ENCODE assay signal across 1 cellular context in genomic region chr2:224151161-224151560, GRCh38.
TF ChIP-seq lines count a peak whose summit lies in the region.

No MANE protein-coding gene starts in this region.

TF ChIP-seq in HepG2, 621 proteins besides CTCF, POLR2A, EP300 and RAD21 (continued from another document and continues in another):
- TF ChIP-seq, protein P1, sequence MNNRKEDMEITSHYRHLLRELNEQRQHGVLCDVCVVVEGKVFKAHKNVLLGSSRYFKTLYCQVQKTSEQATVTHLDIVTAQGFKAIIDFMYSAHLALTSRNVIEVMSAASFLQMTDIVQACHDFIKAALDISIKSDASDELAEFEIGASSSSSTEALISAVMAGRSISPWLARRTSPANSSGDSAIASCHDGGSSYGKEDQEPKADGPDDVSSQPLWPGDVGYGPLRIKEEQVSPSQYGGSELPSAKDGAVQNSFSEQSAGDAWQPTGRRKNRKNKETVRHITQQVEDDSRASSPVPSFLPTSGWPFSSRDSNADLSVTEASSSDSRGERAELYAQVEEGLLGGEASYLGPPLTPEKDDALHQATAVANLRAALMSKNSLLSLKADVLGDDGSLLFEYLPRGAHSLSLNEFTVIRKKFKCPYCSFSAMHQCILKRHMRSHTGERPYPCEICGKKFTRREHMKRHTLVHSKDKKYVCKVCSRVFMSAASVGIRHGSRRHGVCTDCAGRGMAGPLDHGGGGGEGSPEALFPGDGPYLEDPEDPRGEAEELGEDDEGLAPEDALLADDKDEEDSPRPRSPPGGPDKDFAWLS (CRISPR knock-in tag; IDR thresholded peaks at IDR 0.05; ENCODE audit: borderline replicate concordance): no peak
- no peak for TF ChIP-seq ZNF850 (CRISPR knock-in tag; conservative IDR thresholded peaks at IDR 0.05)
- no peak for TF ChIP-seq ZNF101 (CRISPR knock-in tag; IDR thresholded peaks at IDR 0.05; ENCODE audit: borderline replicate concordance, low read depth)
- TF ChIP-seq ELF1 (CRISPR knock-in tag; IDR thresholded peaks at IDR 0.05): no peak
- no peak for TF ChIP-seq TMF1 (CRISPR knock-in tag; IDR thresholded peaks at IDR 0.05; ENCODE audit: low read depth)
- TF ChIP-seq FOXK2 (IDR thresholded peaks at IDR 0.05): no peak
- TF ChIP-seq RXRA (CRISPR knock-in tag; IDR thresholded peaks at IDR 0.05): no peak
- TF ChIP-seq, protein P2, sequence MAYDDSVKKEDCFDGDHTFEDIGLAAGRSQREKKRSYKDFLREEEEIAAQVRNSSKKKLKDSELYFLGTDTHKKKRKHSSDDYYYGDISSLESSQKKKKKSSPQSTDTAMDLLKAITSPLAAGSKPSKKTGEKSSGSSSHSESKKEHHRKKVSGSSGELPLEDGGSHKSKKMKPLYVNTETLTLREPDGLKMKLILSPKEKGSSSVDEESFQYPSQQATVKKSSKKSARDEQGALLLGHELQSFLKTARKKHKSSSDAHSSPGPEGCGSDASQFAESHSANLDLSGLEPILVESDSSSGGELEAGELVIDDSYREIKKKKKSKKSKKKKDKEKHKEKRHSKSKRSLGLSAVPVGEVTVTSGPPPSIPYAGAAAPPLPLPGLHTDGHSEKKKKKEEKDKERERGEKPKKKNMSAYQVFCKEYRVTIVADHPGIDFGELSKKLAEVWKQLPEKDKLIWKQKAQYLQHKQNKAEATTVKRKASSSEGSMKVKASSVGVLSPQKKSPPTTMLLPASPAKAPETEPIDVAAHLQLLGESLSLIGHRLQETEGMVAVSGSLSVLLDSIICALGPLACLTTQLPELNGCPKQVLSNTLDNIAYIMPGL (CRISPR knock-in tag; IDR thresholded peaks at IDR 0.05; ENCODE audit: borderline replicate concordance in 1 of 2, low read depth in 1 of 2): no peak
- TF ChIP-seq, protein P3, sequence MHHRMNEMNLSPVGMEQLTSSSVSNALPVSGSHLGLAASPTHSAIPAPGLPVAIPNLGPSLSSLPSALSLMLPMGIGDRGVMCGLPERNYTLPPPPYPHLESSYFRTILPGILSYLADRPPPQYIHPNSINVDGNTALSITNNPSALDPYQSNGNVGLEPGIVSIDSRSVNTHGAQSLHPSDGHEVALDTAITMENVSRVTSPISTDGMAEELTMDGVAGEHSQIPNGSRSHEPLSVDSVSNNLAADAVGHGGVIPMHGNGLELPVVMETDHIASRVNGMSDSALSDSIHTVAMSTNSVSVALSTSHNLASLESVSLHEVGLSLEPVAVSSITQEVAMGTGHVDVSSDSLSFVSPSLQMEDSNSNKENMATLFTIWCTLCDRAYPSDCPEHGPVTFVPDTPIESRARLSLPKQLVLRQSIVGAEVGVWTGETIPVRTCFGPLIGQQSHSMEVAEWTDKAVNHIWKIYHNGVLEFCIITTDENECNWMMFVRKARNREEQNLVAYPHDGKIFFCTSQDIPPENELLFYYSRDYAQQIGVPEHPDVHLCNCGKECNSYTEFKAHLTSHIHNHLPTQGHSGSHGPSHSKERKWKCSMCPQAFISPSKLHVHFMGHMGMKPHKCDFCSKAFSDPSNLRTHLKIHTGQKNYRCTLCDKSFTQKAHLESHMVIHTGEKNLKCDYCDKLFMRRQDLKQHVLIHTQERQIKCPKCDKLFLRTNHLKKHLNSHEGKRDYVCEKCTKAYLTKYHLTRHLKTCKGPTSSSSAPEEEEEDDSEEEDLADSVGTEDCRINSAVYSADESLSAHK (CRISPR knock-in tag; IDR thresholded peaks at IDR 0.05; ENCODE audit: borderline replicate concordance): no peak
- no peak for TF ChIP-seq RFX1 (IDR thresholded peaks at IDR 0.05)
- no peak for TF ChIP-seq GPN1 (CRISPR knock-in tag; IDR thresholded peaks at IDR 0.05; ENCODE audit: borderline replicate concordance)
- TF ChIP-seq FOXA1 (IDR thresholded peaks at IDR 0.05): no peak
- peak; percentile 52 for TF ChIP-seq FOXA1 (CRISPR knock-in tag; IDR thresholded peaks at IDR 0.05)
- no peak for TF ChIP-seq ADNP (CRISPR knock-in tag; IDR thresholded peaks at IDR 0.05)
- no peak for TF ChIP-seq TEAD2 (CRISPR knock-in tag; IDR thresholded peaks at IDR 0.05)
- TF ChIP-seq ZBTB44 (CRISPR knock-in tag; IDR thresholded peaks at IDR 0.05): no peak
- TF ChIP-seq RBM39 (IDR thresholded peaks at IDR 0.05; ENCODE audit: low read depth, low read length, poor library complexity, severe bottlenecking): no peak
- TF ChIP-seq ATF7 (IDR thresholded peaks at IDR 0.05): 0 out of 2 replicates have a peak, but pooled peaks have one; percentile 4
- TF ChIP-seq ATF7 (CRISPR knock-in tag; IDR thresholded peaks at IDR 0.05): no peak
- TF ChIP-seq ZFP90 (CRISPR knock-in tag; IDR thresholded peaks at IDR 0.05; ENCODE audit: borderline replicate concordance): no peak
- peak; percentile 89 for TF ChIP-seq FOSL2 (CRISPR knock-in tag; IDR thresholded peaks at IDR 0.05)
- TF ChIP-seq STAG1 (CRISPR knock-in tag; IDR thresholded peaks at IDR 0.05): no peak
- no peak for TF ChIP-seq SIN3B (IDR thresholded peaks at IDR 0.05; ENCODE audit: low read length)
- TF ChIP-seq SOX6 (IDR thresholded peaks at IDR 0.05): no peak
- peak; percentile 70; the same call in 1 of the 2 replicates for TF ChIP-seq SOX6 (CRISPR knock-in tag; IDR thresholded peaks at IDR 0.05)
- peak; percentile 73; the same call in 1 of the 2 replicates for TF ChIP-seq RXRB (CRISPR knock-in tag; IDR thresholded peaks at IDR 0.05; ENCODE audit: borderline replicate concordance)
- no peak for TF ChIP-seq TIGD3 (CRISPR knock-in tag; IDR thresholded peaks at IDR 0.05; ENCODE audit: borderline replicate concordance)
- TF ChIP-seq ZNF761 (CRISPR knock-in tag; conservative IDR thresholded peaks at IDR 0.05): no peak
- no peak for TF ChIP-seq ZFYVE20 (CRISPR knock-in tag; IDR thresholded peaks at IDR 0.05; ENCODE audit: borderline replicate concordance, low read depth)
- no peak for TF ChIP-seq ZBTB42 (CRISPR knock-in tag; IDR thresholded peaks at IDR 0.05)
- TF ChIP-seq ISL2 (CRISPR knock-in tag; IDR thresholded peaks at IDR 0.05): 0 out of 2 replicates have a peak, but pooled peaks have one; percentile 25
- TF ChIP-seq, protein P4, sequence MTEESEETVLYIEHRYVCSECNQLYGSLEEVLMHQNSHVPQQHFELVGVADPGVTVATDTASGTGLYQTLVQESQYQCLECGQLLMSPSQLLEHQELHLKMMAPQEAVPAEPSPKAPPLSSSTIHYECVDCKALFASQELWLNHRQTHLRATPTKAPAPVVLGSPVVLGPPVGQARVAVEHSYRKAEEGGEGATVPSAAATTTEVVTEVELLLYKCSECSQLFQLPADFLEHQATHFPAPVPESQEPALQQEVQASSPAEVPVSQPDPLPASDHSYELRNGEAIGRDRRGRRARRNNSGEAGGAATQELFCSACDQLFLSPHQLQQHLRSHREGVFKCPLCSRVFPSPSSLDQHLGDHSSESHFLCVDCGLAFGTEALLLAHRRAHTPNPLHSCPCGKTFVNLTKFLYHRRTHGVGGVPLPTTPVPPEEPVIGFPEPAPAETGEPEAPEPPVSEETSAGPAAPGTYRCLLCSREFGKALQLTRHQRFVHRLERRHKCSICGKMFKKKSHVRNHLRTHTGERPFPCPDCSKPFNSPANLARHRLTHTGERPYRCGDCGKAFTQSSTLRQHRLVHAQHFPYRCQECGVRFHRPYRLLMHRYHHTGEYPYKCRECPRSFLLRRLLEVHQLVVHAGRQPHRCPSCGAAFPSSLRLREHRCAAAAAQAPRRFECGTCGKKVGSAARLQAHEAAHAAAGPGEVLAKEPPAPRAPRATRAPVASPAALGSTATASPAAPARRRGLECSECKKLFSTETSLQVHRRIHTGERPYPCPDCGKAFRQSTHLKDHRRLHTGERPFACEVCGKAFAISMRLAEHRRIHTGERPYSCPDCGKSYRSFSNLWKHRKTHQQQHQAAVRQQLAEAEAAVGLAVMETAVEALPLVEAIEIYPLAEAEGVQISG (CRISPR knock-in tag; IDR thresholded peaks at IDR 0.05): no peak
- TF ChIP-seq ZNF160 (CRISPR knock-in tag; IDR thresholded peaks at IDR 0.05): no peak
- TF ChIP-seq RERE (CRISPR knock-in tag; IDR thresholded peaks at IDR 0.05; ENCODE audit: low read depth): peak; percentile 72
- TF ChIP-seq ZFP37 (CRISPR knock-in tag; IDR thresholded peaks at IDR 0.05; ENCODE audit: borderline replicate concordance): no peak
- TF ChIP-seq, protein P5, sequence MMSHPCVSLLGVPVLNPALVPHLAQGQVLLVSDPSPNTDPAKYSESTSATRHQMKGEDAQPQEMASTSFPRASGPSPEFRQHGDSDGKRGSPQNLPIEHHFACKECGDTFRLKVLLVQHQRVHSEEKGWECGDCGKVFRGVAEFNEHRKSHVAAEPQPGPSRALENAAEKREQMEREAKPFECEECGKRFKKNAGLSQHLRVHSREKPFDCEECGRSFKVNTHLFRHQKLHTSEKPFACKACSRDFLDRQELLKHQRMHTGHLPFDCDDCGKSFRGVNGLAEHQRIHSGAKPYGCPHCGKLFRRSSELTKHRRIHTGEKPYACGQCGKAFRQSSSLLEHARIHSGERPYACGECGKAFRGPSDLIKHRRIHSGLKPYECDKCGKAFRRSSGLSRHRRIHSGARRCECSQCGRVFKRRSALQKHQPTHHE (CRISPR knock-in tag; IDR thresholded peaks at IDR 0.05; ENCODE audit: borderline replicate concordance): no peak
- no peak for TF ChIP-seq MEIS1 (CRISPR knock-in tag; IDR thresholded peaks at IDR 0.05; ENCODE audit: borderline replicate concordance)
- no peak for TF ChIP-seq ZNF205 (CRISPR knock-in tag; IDR thresholded peaks at IDR 0.05)
- peak; percentile 97 for TF ChIP-seq GATAD2A (CRISPR knock-in tag; IDR thresholded peaks at IDR 0.05)
- no peak for TF ChIP-seq BHLHE40 (IDR thresholded peaks at IDR 0.05; ENCODE audit: low read length)
- 0 out of 2 replicates have a peak, but pooled peaks have one; percentile 23 for TF ChIP-seq FOXJ3 (CRISPR knock-in tag; IDR thresholded peaks at IDR 0.05; ENCODE audit: borderline replicate concordance)
- TF ChIP-seq ZBTB43 (CRISPR knock-in tag; conservative IDR thresholded peaks at IDR 0.05): no peak
- TF ChIP-seq, protein P6, sequence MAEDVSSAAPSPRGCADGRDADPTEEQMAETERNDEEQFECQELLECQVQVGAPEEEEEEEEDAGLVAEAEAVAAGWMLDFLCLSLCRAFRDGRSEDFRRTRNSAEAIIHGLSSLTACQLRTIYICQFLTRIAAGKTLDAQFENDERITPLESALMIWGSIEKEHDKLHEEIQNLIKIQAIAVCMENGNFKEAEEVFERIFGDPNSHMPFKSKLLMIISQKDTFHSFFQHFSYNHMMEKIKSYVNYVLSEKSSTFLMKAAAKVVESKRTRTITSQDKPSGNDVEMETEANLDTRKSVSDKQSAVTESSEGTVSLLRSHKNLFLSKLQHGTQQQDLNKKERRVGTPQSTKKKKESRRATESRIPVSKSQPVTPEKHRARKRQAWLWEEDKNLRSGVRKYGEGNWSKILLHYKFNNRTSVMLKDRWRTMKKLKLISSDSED (CRISPR knock-in tag; IDR thresholded peaks at IDR 0.05): no peak
